1 cellular context compared by ENCODE assay signal in the genomic region with DNA sequence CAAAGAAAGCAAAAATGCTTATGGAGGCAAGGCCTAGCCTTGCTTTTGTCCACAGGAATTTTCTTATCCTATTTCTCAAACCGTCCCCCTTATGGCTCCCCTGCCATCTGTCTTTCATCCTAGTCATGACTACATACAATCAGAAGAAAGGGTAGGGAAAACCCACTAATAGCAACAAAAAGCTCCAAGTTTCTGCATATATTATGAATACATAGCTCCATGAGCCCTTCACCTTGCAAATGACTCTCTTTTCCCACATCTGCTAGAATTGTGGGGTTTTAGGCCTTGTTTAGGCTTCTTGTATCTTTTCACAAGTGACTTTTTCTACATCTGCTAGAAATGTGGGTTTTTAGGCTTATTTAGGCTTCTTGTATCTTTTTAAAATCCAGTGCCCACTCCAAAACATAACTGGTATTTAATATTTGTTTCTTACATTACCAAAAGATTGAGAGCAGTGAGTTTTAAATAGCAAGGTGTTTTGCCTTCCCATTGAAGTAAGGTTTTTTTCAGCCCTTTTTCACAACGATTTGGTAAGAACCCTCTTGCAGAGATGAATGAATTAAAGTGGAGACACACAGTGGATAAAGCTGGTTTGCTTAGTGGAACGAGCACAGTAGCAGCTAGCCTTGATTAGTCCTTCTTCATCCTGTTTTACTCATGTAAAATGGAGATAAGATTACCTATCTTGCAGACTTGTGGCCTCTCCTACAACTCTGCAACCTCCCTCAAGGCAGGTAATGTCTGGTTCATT.
TF ChIP-seq lines count a peak whose summit lies in the region.

No MANE protein-coding gene starts in this region.

TF ChIP-seq in K562, 482 proteins besides CTCF, POLR2A, EP300 and RAD21 (continued from another document):
- TF ChIP-seq SUPT5H (IDR thresholded peaks at IDR 0.05) = peak; percentile 9; the same call in 1 of the 2 replicates
